Comparison of ENCODE assay signal across 25 cellular contexts in genomic region chr18:13720123-13720522, GRCh38. TPM values are rescaled to one million over a fixed set of nuclear protein-coding genes. Genes with fewer than 3 reads are reported as not detected.
DNase-seq lines count a peak whose midpoint lies in the region; ATAC-seq and TF ChIP-seq lines count a peak whose summit lies in the region.
"Had no signal": no experiment of that assay in that cellular context is flagged by ENCODE, and none has a peak within 500 bp of the region (broad histone marks: within the 10 kb centered on the region; RNA-seq: fewer than 3 reads in every experiment).

No MANE protein-coding gene starts in this region.

- no peak overlapping the region for H3K4me3 ChIP-seq in PC-3 (ENCODE audit: low read length)
- H3K4me3 ChIP-seq in left lung, result no peak overlapping the region
- H3K4me3 ChIP-seq in upper lobe of right lung, result no peak overlapping the region
- no peak overlapping the region for H3K4me3 ChIP-seq in SK-N-SH (ENCODE audit: low read depth in 2 of 2, low read length in 1 of 2)
- H3K4me3 ChIP-seq: BLaER1, GM12878 had no signal

- H3K79me2 ChIP-seq in PC-3 (ENCODE audit: low read length) (peaks cover 100% of the 10 kb centered on the region), SK-N-SH (ENCODE audit: insufficient read depth) (peaks cover 96% of the 10 kb centered on the region)

- TF ChIP-seq EP300 in SK-N-SH (IDR thresholded peaks at IDR 0.05; ENCODE audit: borderline replicate concordance in 1 of 2, low read depth in 1 of 2, low read length in 1 of 2), result no peak

- H3K9ac ChIP-seq in PC-3 (ENCODE audit: low read length) (no peak overlapping the region), SK-N-SH (no peak overlapping the region)
- H3K9ac ChIP-seq: BLaER1 had no signal

- H3K4me1 ChIP-seq in PC-3 (ENCODE audit: insufficient read depth, low read length) (peaks cover 14% of the 10 kb centered on the region; the same call in 1 of the 2 replicates), left lung (peaks cover 4 to 12% of the 10 kb centered on the region in 2 donors), upper lobe of right lung (peaks cover 5% of the 10 kb centered on the region), SK-N-SH (ENCODE audit: control insufficient read depth in 1 of 2, insufficient read depth in 2 of 2, low read depth in 1 of 2, low read length in 1 of 2) (peaks cover 3 to 4% of the 10 kb centered on the region in 2 experiments; a peak in 3 of 4 replicates)
- H3K4me1 ChIP-seq: BE2C had no signal

- peaks cover 39% of the 10 kb centered on the region for H3K36me3 ChIP-seq in PC-3 (ENCODE audit: low read depth, low read length)
- H3K36me3 ChIP-seq in left lung, result no peaks in the 10 kb centered on the region
- no peaks in the 10 kb centered on the region for H3K36me3 ChIP-seq in upper lobe of right lung
- peaks cover 5 to 10% of the 10 kb centered on the region in 2 experiments for H3K36me3 ChIP-seq in SK-N-SH (replicated peaks in 1 of 2; ENCODE audit: control insufficient read depth in 1 of 2, insufficient read depth in 2 of 2, low read length in 1 of 2)
- H3K36me3 ChIP-seq: BE2C had no signal

- no peak overlapping the region for H3K27ac ChIP-seq in PC-3 (ENCODE audit: low read length)
- H3K27ac ChIP-seq in left lung, result no peak overlapping the region
- no peak overlapping the region for H3K27ac ChIP-seq in upper lobe of right lung
- H3K27ac ChIP-seq in SK-N-SH (ENCODE audit: low read depth in 2 of 2, low read length in 1 of 2), result no peak overlapping the region
- H3K27ac ChIP-seq: BLaER1 had no signal

- CTCF ChIA-PET in PC-3 (lab: Charles Lee) (no interaction called here), SK-N-SH (lab: Yijun Ruan, JAX) (no interaction called here)

- H3K9me3 ChIP-seq in PC-3 (ENCODE audit: low read length) (no peaks in the 10 kb centered on the region), left lung (peaks cover 0 to 5% of the 10 kb centered on the region in 2 donors), upper lobe of right lung (no peaks in the 10 kb centered on the region), SK-N-SH (no peaks in the 10 kb centered on the region)
- H3K9me3 ChIP-seq: BE2C had no signal

- H4K20me1 ChIP-seq in PC-3 (ENCODE audit: low read length) (peaks cover 38% of the 10 kb centered on the region), SK-N-SH (ENCODE audit: insufficient read depth) (peaks cover 20% of the 10 kb centered on the region)

- TF ChIP-seq CTCF in PC-3 (conservative IDR thresholded peaks at IDR 0.05; ENCODE audit: low read depth, low read length) (no peak), left lung (IDR thresholded peaks at IDR 0.05) (no peak), upper lobe of right lung (IDR thresholded peaks at IDR 0.05) (no peak), SK-N-SH (IDR thresholded peaks at IDR 0.05) (no peak)

- no TSS peak for BruUV-seq in PC-3 (replicated peaks; lab: Mats Ljungman, UMichigan)

- DNase-seq in NCI-H524 (lab: John Stamatoyannopoulos, UW) (peak; percentile 36 to 76), PC-3 (peak; percentile 5), left lung (no peak), upper lobe of right lung (no peak), SW480 (ENCODE audit: low spot score) (no peak), SK-N-SH (no peak)
- DNase-seq: 8988T; ACHN; BE2C; C1 segment of cervical spinal cord; CD4-positive, alpha-beta memory T cell; CD4-positive, CD25-positive, alpha-beta regulatory T cell; CD8-positive, alpha-beta memory T cell; COR-L47; DMS 273 treated with DMSO at 0.1 percent for 48 hours; DMS153; DMS53; DMS79; DND-41; EL; GDM1 had no signal

- H2AFZ ChIP-seq in PC-3 (ENCODE audit: low read length) (no peak overlapping the region), SK-N-SH (ENCODE audit: low read depth) (no peak overlapping the region)

- H3K9me2 ChIP-seq in PC-3 (replicated peaks; ENCODE audit: low read length) (no peaks in the 10 kb centered on the region), SK-N-SH (no peaks in the 10 kb centered on the region)

- intact Hi-C loops in PC-3 (cut with micrococcal nuclease) (loop anchor here (10.0 kb wide), 1 partner anchor 45 kb away; no protein-coding TSS in a partner anchor), left lung (cut with DNase I) (no loop called here), upper lobe of right lung (cut with DNase I) (no loop called here)

- H3K4me2 ChIP-seq in PC-3 (ENCODE audit: low read length) (no peak overlapping the region), SK-N-SH (no peak overlapping the region)
- H3K4me2 ChIP-seq: BLaER1 had no signal

- H3F3A ChIP-seq in PC-3 (ENCODE audit: low read length, unreplicated experiment), result no peaks in the 10 kb centered on the region
- no peaks in the 10 kb centered on the region for H3F3A ChIP-seq in SK-N-SH (replicated peaks; ENCODE audit: insufficient read depth)

- H3K27me3 ChIP-seq in PC-3 (ENCODE audit: low read length), result no peaks in the 10 kb centered on the region
- no peaks in the 10 kb centered on the region for H3K27me3 ChIP-seq in left lung
- H3K27me3 ChIP-seq in upper lobe of right lung, result no peaks in the 10 kb centered on the region
- no peaks in the 10 kb centered on the region for H3K27me3 ChIP-seq in SK-N-SH (ENCODE audit: insufficient read depth)
- H3K27me3 ChIP-seq: BE2C, BLaER1 had no signal

- TF ChIP-seq RAD21 in SK-N-SH (IDR thresholded peaks at IDR 0.05; ENCODE audit: low read length), result no peak

- peak; percentile 69 for ATAC-seq in PC-3
- ATAC-seq in left lung, result peak; percentile 47
- ATAC-seq in upper lobe of right lung, result peak; percentile 58
- no peak for ATAC-seq in GM18498 (IDR thresholded peaks at IDR 0.05; ENCODE audit: unreplicated experiment)
- no peak for ATAC-seq in HG03095 (IDR thresholded peaks at IDR 0.05; ENCODE audit: unreplicated experiment)
- ATAC-seq: GM12878 had no signal

- no CpG with 5 or more reads among the region's 1 CpG for WGBS in SK-N-SH (ENCODE audit: low lambda C conversion rate)

- POLR2A ChIA-PET in PC-3 (lab: Charles Lee; ENCODE audit: unreplicated experiment), result no interaction called here
- POLR2A ChIA-PET in SK-N-SH (lab: Yijun Ruan, JAX), result no interaction called here

TF ChIP-seq in SK-N-SH, 30 proteins besides CTCF, POLR2A, EP300 and RAD21:
- TF ChIP-seq RXRA (IDR thresholded peaks at IDR 0.05; ENCODE audit: borderline replicate concordance, low read depth) (no peak), YY1 (IDR thresholded peaks at IDR 0.05; ENCODE audit: low read depth) (no peak), TCF12 (IDR thresholded peaks at IDR 0.05) (no peak), NRF1 (IDR thresholded peaks at IDR 0.05; ENCODE audit: low read depth, low read length) (no peak), GABPA (IDR thresholded peaks at IDR 0.05; ENCODE audit: low read depth) (no peak), ELF1 (IDR thresholded peaks at IDR 0.05) (no peak), ZBTB33 (IDR thresholded peaks at IDR 0.05; ENCODE audit: borderline replicate concordance, low read depth) (no peak), GATA2 (CRISPR knock-in tag; IDR thresholded peaks at IDR 0.05) (no peak), POLR2AphosphoS5 (IDR thresholded peaks at IDR 0.05; ENCODE audit: low read depth, low read length) (no peak), RCOR1 (IDR thresholded peaks at IDR 0.05; ENCODE audit: low read length) (no peak), EZH2phosphoT487 (IDR thresholded peaks at IDR 0.05; ENCODE audit: borderline replicate concordance, low read depth) (no peak), MEF2A (IDR thresholded peaks at IDR 0.05; ENCODE audit: borderline replicate concordance, low read depth) (no peak), USF2 (IDR thresholded peaks at IDR 0.05; ENCODE audit: borderline replicate concordance, low read depth, low read length) (no peak), TEAD4 (IDR thresholded peaks at IDR 0.05; ENCODE audit: borderline replicate concordance, insufficient read depth) (no peak), CHD2 (IDR thresholded peaks at IDR 0.05; ENCODE audit: low read length, partially characterized antibody) (no peak), JUND (IDR thresholded peaks at IDR 0.05) (no peak), SMC3 (IDR thresholded peaks at IDR 0.05; ENCODE audit: low read depth, low read length) (no peak)
TF ChIP-seq in SK-N-SH: peak in this region for 0.

RNA-seq across cellular contexts. Expression of gene FAM210A, which starts 6.2 kb away (rescaled TPM):
- total RNA-seq in PC-3 (2014; rRNA removed) (49.2 and 52.7 TPM in 2 replicates), left lung (10 to 100 TPM; 11.1 to 11.3 TPM), upper lobe of right lung (13.1 TPM)
- 10.6 and 11.3 TPM in 2 replicates for polyA plus RNA-seq in SK-N-SH (2012; rRNA removed)
- 10.9 and 12.1 TPM in 2 replicates for polyA plus RNA-seq in SK-N-SH (2012; cell fraction: cytosol; rRNA removed)
- 8.0 and 10.0 TPM in 2 replicates for polyA plus RNA-seq in SK-N-SH (2012; cell fraction: nucleus; rRNA removed)

RNA-seq across cellular contexts. Expression of gene RNMT, which starts 6.3 kb away (rescaled TPM):
- 18.9 and 21.1 TPM in 2 replicates for total RNA-seq in PC-3 (2014; rRNA removed)
- total RNA-seq in left lung, result 10 to 100 TPM; 21.9 to 25.8 TPM
- total RNA-seq in upper lobe of right lung, result 30.9 TPM
- polyA plus RNA-seq in SK-N-SH (2012; rRNA removed), result 12.7 and 15.0 TPM in 2 replicates
- 14.3 and 15.4 TPM in 2 replicates for polyA plus RNA-seq in SK-N-SH (2012; cell fraction: cytosol; rRNA removed)
- 15.9 and 28.5 TPM in 2 replicates for polyA plus RNA-seq in SK-N-SH (2012; cell fraction: nucleus; rRNA removed)

Comparison
In these comparisons a context has a peak if more than half of its experiments do, and no peak if none do; other contexts are left out.
1. DNase-seq: peak in NCI-H524 (2 of 2) and PC-3 (single experiment); none in left lung (0 of 2), upper lobe of right lung (single experiment), SW480 (single experiment) and SK-N-SH (single experiment).
2. ATAC-seq: peak in PC-3 (single experiment), left lung (single experiment) and upper lobe of right lung (single experiment); none in GM18498 (single experiment) and HG03095 (single experiment).